Comparison of ENCODE assay signal across 1 cellular context in the genomic region with DNA sequence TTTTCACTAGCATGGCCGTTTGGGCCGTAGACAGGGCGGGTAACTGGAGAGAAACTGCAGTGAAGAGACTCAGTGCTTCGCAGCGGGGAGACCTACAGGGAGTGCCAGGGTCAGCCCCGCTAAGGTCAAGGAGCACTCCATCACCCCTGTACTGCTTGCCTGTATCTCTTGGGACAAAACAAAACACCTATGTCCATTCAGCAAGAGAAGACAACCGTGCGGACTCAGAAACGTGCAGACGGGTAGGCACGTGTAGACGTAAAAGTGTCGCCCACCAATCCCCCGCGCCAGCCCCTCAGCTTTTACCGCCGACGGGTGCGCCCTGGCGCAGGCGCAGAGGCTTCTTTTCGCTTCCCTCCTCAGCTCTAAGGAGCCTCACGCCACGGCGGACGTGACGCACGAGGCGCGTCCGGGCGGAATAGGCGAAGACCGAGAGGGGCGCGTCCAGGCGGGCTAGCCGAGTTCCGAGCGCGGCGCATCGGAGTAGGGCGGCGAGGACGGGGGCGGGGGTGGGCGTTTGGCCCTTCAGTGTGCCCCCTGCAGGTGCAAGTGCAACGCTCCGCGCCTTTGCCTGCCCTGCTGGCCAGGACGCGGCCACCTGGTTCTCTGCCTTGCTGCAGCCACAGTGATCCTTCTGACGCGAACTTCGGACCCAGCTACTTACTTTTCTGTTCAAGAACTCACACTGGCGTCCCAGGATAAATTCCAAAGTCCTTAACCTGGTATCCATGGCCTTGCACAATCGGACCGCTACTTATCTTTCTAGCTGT.
TF ChIP-seq lines count a peak whose summit lies in the region.

No MANE protein-coding gene starts in this region.

TF ChIP-seq in SK-N-SH, 30 proteins besides CTCF, POLR2A, EP300 and RAD21 (continued from another document):
- TF ChIP-seq ZBTB33 (IDR thresholded peaks at IDR 0.05; ENCODE audit: borderline replicate concordance, low read depth) (no peak), GABPA (IDR thresholded peaks at IDR 0.05; ENCODE audit: low read depth) (peak; percentile 86), CHD2 (IDR thresholded peaks at IDR 0.05; ENCODE audit: low read length, partially characterized antibody) (peak; percentile 90), IRF3 (IDR thresholded peaks at IDR 0.05; ENCODE audit: low read depth, low read length) (no peak), REST (IDR thresholded peaks at IDR 0.05; ENCODE audit: low read depth, low read length) (peak; percentile 60), FOXM1 (IDR thresholded peaks at IDR 0.05; ENCODE audit: low read depth) (no peak), MEF2A (IDR thresholded peaks at IDR 0.05; ENCODE audit: borderline replicate concordance, low read depth) (no peak), GATA2 (CRISPR knock-in tag; IDR thresholded peaks at IDR 0.05) (no peak), RXRA (IDR thresholded peaks at IDR 0.05; ENCODE audit: borderline replicate concordance, low read depth) (no peak), TAF1 (IDR thresholded peaks at IDR 0.05; ENCODE audit: borderline replicate concordance, low read depth, low read length) (peak; percentile 82), RCOR1 (IDR thresholded peaks at IDR 0.05; ENCODE audit: low read length) (no peak; the same call in 1 of the 2 replicates), YY1 (IDR thresholded peaks at IDR 0.05; ENCODE audit: low read depth) (peak; percentile 78), TCF12 (IDR thresholded peaks at IDR 0.05) (no peak; the same call in 1 of the 2 replicates), POLR2AphosphoS5 (IDR thresholded peaks at IDR 0.05; ENCODE audit: low read depth, low read length) (peak; percentile 97)
- TF ChIP-seq, protein P1, sequence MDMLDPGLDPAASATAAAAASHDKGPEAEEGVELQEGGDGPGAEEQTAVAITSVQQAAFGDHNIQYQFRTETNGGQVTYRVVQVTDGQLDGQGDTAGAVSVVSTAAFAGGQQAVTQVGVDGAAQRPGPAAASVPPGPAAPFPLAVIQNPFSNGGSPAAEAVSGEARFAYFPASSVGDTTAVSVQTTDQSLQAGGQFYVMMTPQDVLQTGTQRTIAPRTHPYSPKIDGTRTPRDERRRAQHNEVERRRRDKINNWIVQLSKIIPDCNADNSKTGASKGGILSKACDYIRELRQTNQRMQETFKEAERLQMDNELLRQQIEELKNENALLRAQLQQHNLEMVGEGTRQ (IDR thresholded peaks at IDR 0.05; ENCODE audit: borderline replicate concordance, low read depth, low read length): no peak
